ENCODE assay signal across 8 cellular contexts in the genomic region with DNA sequence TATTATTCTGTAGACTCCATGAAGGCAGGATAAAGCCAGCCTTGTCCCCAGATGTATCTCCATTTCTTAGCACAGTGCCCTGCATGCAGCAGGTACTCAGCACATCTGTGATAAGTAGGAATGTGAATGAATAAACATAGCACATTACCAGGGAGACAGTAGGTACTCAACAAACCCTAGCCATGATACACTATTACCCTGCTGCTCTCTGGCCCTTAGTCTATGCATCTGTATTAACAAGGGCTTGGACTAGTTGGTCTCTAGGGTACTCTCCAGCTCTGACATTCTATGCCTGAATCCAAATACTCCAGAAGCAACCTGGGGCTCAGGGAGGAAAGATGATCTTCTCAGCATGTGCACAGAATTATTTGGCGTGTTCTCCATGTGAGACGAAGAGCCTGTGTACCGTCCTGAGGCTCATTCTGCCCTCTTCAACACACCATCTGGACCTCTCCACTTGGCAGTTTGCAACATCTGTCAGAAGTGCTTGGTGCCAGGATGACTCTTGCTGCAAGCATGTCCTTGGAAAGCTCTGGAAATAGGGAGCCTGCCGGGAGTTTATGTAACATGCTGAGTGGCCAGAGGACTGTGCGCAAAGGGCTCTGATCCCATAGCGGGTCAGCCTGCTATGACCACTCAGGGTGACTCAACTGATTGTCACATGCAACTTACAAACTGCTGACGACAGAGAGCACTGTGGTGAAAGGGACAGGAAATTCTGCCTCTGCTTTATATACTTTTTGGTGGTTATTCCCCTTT.
A peak's percentile ranks its signal among the peaks of the same experiment; 100 is the strongest.
DNase-seq lines count a peak whose midpoint lies in the region; ATAC-seq lines count a peak whose summit lies in the region.

No MANE protein-coding gene starts in this region.

- H2BK5ac ChIP-seq in neuronal stem cell (ENCODE audit: low read length) = no peak overlapping the region

- H3K23ac ChIP-seq in neuronal stem cell (ENCODE audit: low read depth, low read length, poor library complexity) = no peak overlapping the region

- no peak overlapping the region for H2BK120ac ChIP-seq in neuronal stem cell (ENCODE audit: low read depth, low read length)

- no peak overlapping the region for H3K27ac ChIP-seq in neuronal stem cell (replicated peaks; ENCODE audit: low read length)

- H3K4me3 Mint-ChIP-seq in activated naive CD8-positive, alpha-beta T cell treated with anti-CD3 and anti-CD28 coated beads, Interleukin-2, amount 50 U/mL, for 24 hours = no peak overlapping the region

- no peak for ATAC-seq in HG03432 (IDR thresholded peaks at IDR 0.05; ENCODE audit: unreplicated experiment)
- no peak for ATAC-seq in GM21576 (IDR thresholded peaks at IDR 0.05; ENCODE audit: unreplicated experiment)
- no peak for ATAC-seq in activated naive CD8-positive, alpha-beta T cell treated with anti-CD3 and anti-CD28 coated beads, Interleukin-2, amount 50 U/mL, for 24 hours

- H3K36me3 ChIP-seq in neuronal stem cell (replicated peaks in 1 of 2; ENCODE audit: control insufficient read depth in 2 of 2, insufficient read depth in 2 of 2, low read length in 2 of 2) = no peaks in the 10 kb centered on the region

- no peak overlapping the region for H3K4me3 ChIP-seq in neuronal stem cell (ENCODE audit: low read length in 2 of 2)

- no peaks in the 10 kb centered on the region for H3K4me1 ChIP-seq in neuronal stem cell (ENCODE audit: control insufficient read depth in 2 of 2, insufficient read depth in 1 of 2, low read depth in 1 of 2, low read length in 2 of 2)

- peaks cover 3% of the 10 kb centered on the region for H3K4me1 Mint-ChIP-seq in activated naive CD8-positive, alpha-beta T cell treated with anti-CD3 and anti-CD28 coated beads, Interleukin-2, amount 50 U/mL, for 24 hours

- no peak overlapping the region for H3K18ac ChIP-seq in neuronal stem cell (ENCODE audit: low read length)

- H2AFZ ChIP-seq in neuronal stem cell (ENCODE audit: low read length) = no peak overlapping the region

- H3K9me3 ChIP-seq in neuronal stem cell (replicated peaks in 1 of 2; ENCODE audit: control insufficient read depth in 2 of 2, insufficient read depth in 1 of 2, low read depth in 1 of 2, low read length in 2 of 2) = no peaks in the 10 kb centered on the region

- no peak overlapping the region for H3K4me2 ChIP-seq in neuronal stem cell (ENCODE audit: insufficient read depth, low read length, poor library complexity, severe bottlenecking)

- H3K27me3 Mint-ChIP-seq in activated naive CD8-positive, alpha-beta T cell treated with anti-CD3 and anti-CD28 coated beads, Interleukin-2, amount 50 U/mL, for 24 hours = peaks cover 4% of the 10 kb centered on the region

- no peak overlapping the region for H3K4ac ChIP-seq in neuronal stem cell (ENCODE audit: low read length)

- no peaks in the 10 kb centered on the region for H3K36me3 Mint-ChIP-seq in activated naive CD8-positive, alpha-beta T cell treated with anti-CD3 and anti-CD28 coated beads, Interleukin-2, amount 50 U/mL, for 24 hours (ENCODE audit: low read depth)

- H2BK15ac ChIP-seq in neuronal stem cell (ENCODE audit: low read length) = no peak overlapping the region

- H3K9ac ChIP-seq in neuronal stem cell (ENCODE audit: low read depth, low read length, poor library complexity) = no peak overlapping the region

- H4K91ac ChIP-seq in neuronal stem cell (ENCODE audit: low read depth, low read length, poor library complexity) = no peak overlapping the region

- H3K79me1 ChIP-seq in neuronal stem cell (ENCODE audit: low read depth, low read length) = no peaks in the 10 kb centered on the region

- no peaks in the 10 kb centered on the region for H3K27me3 ChIP-seq in neuronal stem cell (ENCODE audit: control insufficient read depth in 3 of 3, insufficient read depth in 3 of 3, low read depth in 1 of 3, low read length in 3 of 3)

- no CpG with 5 or more reads among the region's 7 CpGs for WGBS in neuronal stem cell (ENCODE audit: extremely low coverage in 2 of 2, insufficient read length in 2 of 2, insufficient replicate concordance in 1 of 2), 2 donors

- no peak overlapping the region for H2BK12ac ChIP-seq in neuronal stem cell (ENCODE audit: low read length)

- no peak overlapping the region for H3K27ac Mint-ChIP-seq in activated naive CD8-positive, alpha-beta T cell treated with anti-CD3 and anti-CD28 coated beads, Interleukin-2, amount 50 U/mL, for 24 hours

- no peak overlapping the region for H3K14ac ChIP-seq in neuronal stem cell (ENCODE audit: low read length)

- H2AK5ac ChIP-seq in neuronal stem cell (ENCODE audit: low read depth, low read length) = no peak overlapping the region

- H4K8ac ChIP-seq in neuronal stem cell (ENCODE audit: low read depth, low read length) = peak overlapping the region; percentile 23

- DNase-seq in D341Med (ENCODE audit: low spot score) (peak; percentile 45), NCI-H460 (ENCODE audit: extremely low read depth, low read depth) (peak; percentile 91), epidermal melanocyte (ENCODE audit: insufficient read length, low spot score) (peak; percentile 38), neuronal stem cell (ENCODE audit: low spot score) (no peak)
- no peak for DNase-seq in activated CD4-positive, alpha-beta T cell treated with anti-CD3 and anti-CD28 coated beads, Interleukin-2, amount 50 U/mL, for 1 hour
- no peak for DNase-seq in activated naive CD8-positive, alpha-beta T cell treated with anti-CD3 and anti-CD28 coated beads, Interleukin-2, amount 50 U/mL, for 24 hours

- H3K9me3 Mint-ChIP-seq in activated naive CD8-positive, alpha-beta T cell treated with anti-CD3 and anti-CD28 coated beads, Interleukin-2, amount 50 U/mL, for 24 hours = no peaks in the 10 kb centered on the region

Comparison
In these comparisons a context has a peak if more than half of its experiments do, and no peak if none do; other contexts are left out.
1. DNase-seq: peak in D341Med (single experiment), NCI-H460 (single experiment) and epidermal melanocyte (single experiment); none in neuronal stem cell (single experiment), activated CD4-positive, alpha-beta T cell treated with anti-CD3 and anti-CD28 coated beads, Interleukin-2, amount 50 U/mL, for 1 hour (single experiment) and activated naive CD8-positive, alpha-beta T cell treated with anti-CD3 and anti-CD28 coated beads, Interleukin-2, amount 50 U/mL, for 24 hours (single experiment).